Comparison of ENCODE assay signal across 9 cellular contexts in the genomic region with DNA sequence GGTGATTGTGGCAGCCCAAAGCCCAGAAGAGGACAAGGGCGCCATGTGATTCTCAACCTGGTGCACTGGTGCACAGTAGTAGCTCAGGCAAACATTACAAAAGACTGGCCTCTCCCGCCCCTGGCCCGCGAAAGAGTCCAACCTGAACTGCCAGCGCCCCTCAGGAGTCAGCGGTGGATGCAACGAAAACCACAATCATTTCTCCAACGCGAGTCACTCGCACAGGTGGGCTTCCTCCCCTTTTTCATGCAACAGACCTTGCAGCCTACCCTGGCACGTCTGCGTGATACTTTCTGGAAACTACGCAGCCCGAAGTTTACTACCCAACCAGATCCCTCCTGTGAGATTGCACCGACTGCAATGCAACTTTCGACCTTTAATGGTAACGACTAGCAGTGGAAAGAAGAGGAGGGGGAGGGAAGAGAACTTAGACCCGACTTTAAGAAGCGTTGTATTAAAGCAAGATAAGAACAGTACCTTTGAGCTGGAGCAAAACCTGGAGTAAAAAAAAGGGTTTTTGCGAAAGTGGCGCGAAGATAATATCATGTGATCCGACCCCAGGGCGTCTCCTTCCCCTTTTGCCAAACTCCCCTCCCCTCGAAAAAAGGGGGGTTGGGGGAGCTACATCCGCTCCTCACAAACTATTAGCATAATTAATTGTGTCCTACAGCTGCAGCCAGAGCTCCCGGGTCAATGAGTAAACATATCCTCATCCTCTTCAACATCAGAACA.
DNase-seq lines count a peak whose midpoint lies in the region; ATAC-seq, FAIRE-seq and TF ChIP-seq lines count a peak whose summit lies in the region.
"Had no signal": no experiment of that assay in that cellular context is flagged by ENCODE, and none has a peak within 500 bp of the region (broad histone marks: within the 10 kb centered on the region; RNA-seq: fewer than 3 reads in every experiment).

No MANE protein-coding gene starts in this region.

- H3K27ac ChIP-seq in OCI-LY3 (ENCODE audit: low read length) (peak overlapping the region; percentile 55), endodermal cell (ENCODE audit: low read depth, low read length) (peak overlapping the region; percentile 94)

- H3K9me3 Mint-ChIP-seq in endodermal cell: peaks cover 23% of the 10 kb centered on the region
- peaks cover 4% of the 10 kb centered on the region for H3K9me3 Mint-ChIP-seq in progenitor cell of endocrine pancreas (ENCODE audit: low read depth)

- H2AFZ ChIP-seq in OCI-LY3 (ENCODE audit: low read depth, low read length): peak overlapping the region; percentile 67

- TF ChIP-seq POLR2A in GM12891 (IDR thresholded peaks at IDR 0.05; ENCODE audit: low read depth, low read length): no peak

- H3K9ac ChIP-seq in OCI-LY3 (ENCODE audit: low read length) (peak overlapping the region; percentile 92), endodermal cell (ENCODE audit: extremely low read depth, low read length, poor library complexity, severe bottlenecking) (peak overlapping the region; percentile 41)

- H3K4me2 ChIP-seq in OCI-LY3 (ENCODE audit: low read length): peak overlapping the region; percentile 63

- no peak for ATAC-seq in HG02798 (IDR thresholded peaks at IDR 0.05; ENCODE audit: poor library complexity, unreplicated experiment)

- no peaks in the 10 kb centered on the region for H3K27me3 Mint-ChIP-seq in endodermal cell (ENCODE audit: insufficient read depth)
- peaks cover 3% of the 10 kb centered on the region for H3K27me3 Mint-ChIP-seq in progenitor cell of endocrine pancreas

- no peaks in the 10 kb centered on the region for H4K20me1 ChIP-seq in OCI-LY3 (ENCODE audit: insufficient read depth, low read length)

- peak; percentile 64 for FAIRE-seq in GM12891 (lab: Jason Lieb, UNC)

- H3K9me3 ChIP-seq in OCI-LY3 (ENCODE audit: insufficient read depth, low read length) (no peaks in the 10 kb centered on the region), endodermal cell (ENCODE audit: control insufficient read depth, low read length) (no peaks in the 10 kb centered on the region)

- H3K4me1 Mint-ChIP-seq in endodermal cell (peaks cover 23% of the 10 kb centered on the region), progenitor cell of endocrine pancreas (ENCODE audit: low read depth) (peaks cover 9% of the 10 kb centered on the region)

- TF ChIP-seq CTCF in OCI-LY3 (IDR thresholded peaks at IDR 0.05; ENCODE audit: low read depth, low read length) (no peak), endodermal cell (conservative IDR thresholded peaks at IDR 0.05) (peak; percentile 13), progenitor cell of endocrine pancreas (IDR thresholded peaks at IDR 0.05; ENCODE audit: unreplicated experiment) (peak; percentile 9)

- DNase-seq in GM12891 (ENCODE audit: insufficient read length, low spot score): no peak
- DNase-seq in endodermal cell: peak; percentile 76
- DNase-seq in progenitor cell of endocrine pancreas (ENCODE audit: low spot score, unreplicated experiment): no peak
- DNase-seq in DMS79 (lab: John Stamatoyannopoulos, UW): no peak
- no peak for DNase-seq in NCI-H69 (lab: John Stamatoyannopoulos, UW)
- DNase-seq in NCI-H748 (lab: John Stamatoyannopoulos, UW; ENCODE audit: unreplicated experiment): no peak
- DNase-seq: NCI-H2029 treated with DMSO at 0.1 percent for 48 hours had no signal

- peaks cover 13% of the 10 kb centered on the region for H3K4me1 ChIP-seq in OCI-LY3 (ENCODE audit: low read length)
- H3K4me1 ChIP-seq in endodermal cell (ENCODE audit: control insufficient read depth, insufficient read depth, low read length): peaks cover 3% of the 10 kb centered on the region

- H3K36me3 Mint-ChIP-seq in endodermal cell (ENCODE audit: low read depth) (peaks cover 29% of the 10 kb centered on the region), progenitor cell of endocrine pancreas (ENCODE audit: insufficient read depth) (peaks cover 2% of the 10 kb centered on the region)

- H3K27me3 ChIP-seq in OCI-LY3 (ENCODE audit: low read depth, low read length): 0 out of 2 replicates have a peak, but pooled peaks cover 3% of the 10 kb centered on the region
- H3K27me3 ChIP-seq in endodermal cell (ENCODE audit: control insufficient read depth, insufficient read depth, low read length, poor library complexity, severe bottlenecking): no peaks in the 10 kb centered on the region

- H3K36me3 ChIP-seq in OCI-LY3 (replicated peaks; ENCODE audit: low read depth, low read length) (peaks cover 15% of the 10 kb centered on the region), endodermal cell (ENCODE audit: control insufficient read depth, insufficient read depth, low read length) (peaks cover 11% of the 10 kb centered on the region)

- H3K4me3 ChIP-seq in OCI-LY3 (ENCODE audit: low read length) (peak overlapping the region; percentile 93), endodermal cell (ENCODE audit: low read length) (peak overlapping the region; percentile 80)

- H3K4me3 Mint-ChIP-seq in endodermal cell (peak overlapping the region; percentile 88), progenitor cell of endocrine pancreas (ENCODE audit: low read depth) (peak overlapping the region; percentile 84)

- H3K27ac Mint-ChIP-seq in endodermal cell: peak overlapping the region; percentile 94
- H3K27ac Mint-ChIP-seq in progenitor cell of endocrine pancreas: peak overlapping the region; percentile 90

- peaks cover 24% of the 10 kb centered on the region for H3K79me2 ChIP-seq in OCI-LY3 (ENCODE audit: low read length)

- WGBS in endodermal cell (ENCODE audit: insufficient coverage in 1 of 2, insufficient read length in 1 of 2), 2 experiments: 0% methylated on average over 6 to 23 of the region's 27 CpGs

TF ChIP-seq in GM12891, 5 proteins besides CTCF, POLR2A, EP300 and RAD21:
- no peak for TF ChIP-seq SPI1 (IDR thresholded peaks at IDR 0.05; ENCODE audit: low read depth, low read length)
- no peak for TF ChIP-seq POLR2AphosphoS5 (IDR thresholded peaks at IDR 0.05; ENCODE audit: low read depth, low read length)
- TF ChIP-seq TAF1 (IDR thresholded peaks at IDR 0.05; ENCODE audit: low read depth, low read length): no peak
- no peak for TF ChIP-seq PAX5 (IDR thresholded peaks at IDR 0.05; ENCODE audit: insufficient read depth, low read length, severe bottlenecking)
- TF ChIP-seq POU2F2 (IDR thresholded peaks at IDR 0.05; ENCODE audit: low read depth, low read length): no peak
